21 cellular contexts compared by ENCODE assay signal in the genomic region with DNA sequence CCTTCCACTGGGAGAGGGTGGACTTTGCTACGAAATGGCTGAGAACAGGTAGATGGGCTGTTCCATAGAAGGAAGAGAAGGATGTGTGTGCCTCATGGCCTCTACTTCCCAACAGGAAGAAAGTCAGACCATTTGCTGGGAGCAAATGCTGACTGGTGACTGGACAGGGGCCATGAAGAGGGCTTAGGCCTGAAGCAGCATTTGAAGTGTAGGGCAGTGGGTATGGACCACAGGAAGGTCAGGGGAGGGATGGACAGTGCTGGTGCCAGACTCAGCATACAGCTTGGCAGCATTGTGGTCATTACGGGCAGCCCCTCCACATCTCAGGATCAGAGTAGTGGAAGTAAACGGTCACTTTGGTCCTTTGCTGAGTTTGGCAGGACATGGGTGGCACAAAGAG.
"Had no signal": no experiment of that assay in that cellular context is flagged by ENCODE, and none has a peak within 500 bp of the region (broad histone marks: within the 10 kb centered on the region; RNA-seq: fewer than 3 reads in every experiment).

No MANE protein-coding gene starts in this region.

- H3K9me3 Mint-ChIP-seq: natural killer cell, neural progenitor cell had no signal

- H3K9ac ChIP-seq: neural progenitor cell had no signal

- H3K4me3 Mint-ChIP-seq: central memory CD8-positive, alpha-beta T cell; natural killer cell; neural progenitor cell; stimulated activated memory B cell treated with anti-CD40 and anti-IgM and Interleukin-4, amounts not matched to agents 10 μg/mL and 1 μg/mL and 100 μg/mL, for 72 hours; stimulated activated naive CD8-positive, alpha-beta T cell treated with anti-CD3 and anti-CD28 coated beads, Interleukin-15, Interleukin-2, amounts not matched to agents 100 ng/mL and 50 ng/mL, for 24 hours had no signal

- H3K36me3 ChIP-seq: neural progenitor cell, ovary, tibial artery, upper lobe of right lung had no signal

- H3K4me2 ChIP-seq: hepatocyte, neural progenitor cell had no signal

- DNase-seq: cortex of kidney; dorsolateral prefrontal cortex; effector memory CD4-positive, alpha-beta T cell; foreskin keratinocyte; kidney glomerular epithelial cell; mammary epithelial cell; mucosa of descending colon; natural killer cell; nucleus accumbens; ovary; right cardiac atrium; stimulated activated CD4-positive, alpha-beta T cell treated with anti-CD3 and anti-CD28 coated beads, Interleukin-15, amount 100 ng/mL, for 24 hours; stimulated activated CD4-positive, alpha-beta T cell treated with anti-CD3 and anti-CD28 coated beads, Interleukin-1b, Interleukin-23, amount 100 ng/mL, for 48 hours; stimulated activated CD4-positive, alpha-beta T cell treated with anti-CD3 and anti-CD28 coated beads, Interleukin-4, amount 100 ng/mL, for 24 hours; upper lobe of right lung had no signal

- H3K27ac ChIP-seq: dorsolateral prefrontal cortex, foreskin keratinocyte, hepatocyte, neural progenitor cell, ovary, tibial artery, upper lobe of right lung had no signal

- H3K27me3 ChIP-seq: foreskin keratinocyte, hepatocyte, neural progenitor cell, ovary had no signal

- H3K4me1 Mint-ChIP-seq: central memory CD8-positive, alpha-beta T cell; natural killer cell; stimulated activated memory B cell treated with anti-CD40 and anti-IgM and Interleukin-4, amounts not matched to agents 10 μg/mL and 1 μg/mL and 100 μg/mL, for 72 hours had no signal

- H3K36me3 Mint-ChIP-seq: natural killer cell; neural progenitor cell; stimulated activated memory B cell treated with anti-CD40 and anti-IgM and Interleukin-4, amounts not matched to agents 10 μg/mL and 1 μg/mL and 100 μg/mL, for 72 hours had no signal

- H3K27me3 Mint-ChIP-seq: stimulated activated naive CD8-positive, alpha-beta T cell treated with anti-CD3 and anti-CD28 coated beads, Interleukin-15, Interleukin-2, amounts not matched to agents 100 ng/mL and 50 ng/mL, for 24 hours had no signal

- H3K27ac Mint-ChIP-seq: natural killer cell; neural progenitor cell; stimulated activated memory B cell treated with anti-CD40 and anti-IgM and Interleukin-4, amounts not matched to agents 10 μg/mL and 1 μg/mL and 100 μg/mL, for 72 hours; stimulated activated naive CD8-positive, alpha-beta T cell treated with anti-CD3 and anti-CD28 coated beads, Interleukin-15, Interleukin-2, amounts not matched to agents 100 ng/mL and 50 ng/mL, for 24 hours had no signal

- H3K4me3 ChIP-seq: dorsolateral prefrontal cortex, hepatocyte, mucosa of descending colon, neural progenitor cell, ovary, tibial artery, upper lobe of right lung had no signal

- H2AFZ ChIP-seq: hepatocyte, neural progenitor cell had no signal

- H3K4me1 ChIP-seq: foreskin keratinocyte, tibial artery, upper lobe of right lung had no signal

- H3K9me3 ChIP-seq: mucosa of descending colon, ovary, tibial artery, upper lobe of right lung had no signal

- ATAC-seq: foreskin keratinocyte; mucosa of descending colon; natural killer cell; right cardiac atrium; stimulated activated memory B cell treated with anti-CD40 and anti-IgM and Interleukin-4, amounts not matched to agents 10 μg/mL and 1 μg/mL and 100 μg/mL, for 72 hours; upper lobe of right lung had no signal
